8 cellular contexts compared by ENCODE assay signal in genomic region chr3:101851833-101852232, GRCh38. TPM values are rescaled to one million over a fixed set of nuclear protein-coding genes. Genes with fewer than 3 reads are reported as not detected.
A peak's percentile ranks its signal among the peaks of the same experiment; 100 is the strongest.
DNase-seq lines count a peak whose midpoint lies in the region; ATAC-seq and TF ChIP-seq lines count a peak whose summit lies in the region.

No MANE protein-coding gene starts in this region.

- peaks cover 46% of the 10 kb centered on the region for H3K36me3 ChIP-seq in BLaER1
- H3K36me3 ChIP-seq in Loucy (ENCODE audit: insufficient read depth, low read length), result peaks cover 47% of the 10 kb centered on the region; the same call in 1 of the 2 replicates
- H3K36me3 ChIP-seq in ectodermal cell (ENCODE audit: control insufficient read depth, insufficient read depth, low read length), result peaks cover 20% of the 10 kb centered on the region

- peaks cover 18% of the 10 kb centered on the region for H3K4me1 Mint-ChIP-seq in nephron
- H3K4me1 Mint-ChIP-seq in glutamatergic neuron (ENCODE audit: low read depth, unreplicated experiment), result peaks cover 7% of the 10 kb centered on the region

- H3K4me2 ChIP-seq in BLaER1 (peak overlapping the region; percentile 89), Loucy (ENCODE audit: low read depth, low read length, poor library complexity, severe bottlenecking) (peak overlapping the region; percentile 86)

- H3K4me1 ChIP-seq in BLaER1, result peaks cover 19% of the 10 kb centered on the region
- H3K4me1 ChIP-seq in Loucy (ENCODE audit: insufficient read depth, low read length, poor library complexity, severe bottlenecking), result peaks cover 35% of the 10 kb centered on the region
- H3K4me1 ChIP-seq in ectodermal cell (ENCODE audit: control insufficient read depth, insufficient read depth, low read length), result no peaks in the 10 kb centered on the region

- 93% methylated on average over 4 of the region's 4 CpGs for WGBS in ectodermal cell, 2 experiments

- H4K20me1 ChIP-seq in BLaER1 (peaks cover 24% of the 10 kb centered on the region; the same call in 1 of the 2 replicates), Loucy (ENCODE audit: insufficient read depth, low read length, poor library complexity, severe bottlenecking) (no peaks in the 10 kb centered on the region)

- H3K27me3 Mint-ChIP-seq in nephron (ENCODE audit: low read depth) (no peaks in the 10 kb centered on the region), glutamatergic neuron (ENCODE audit: unreplicated experiment) (peaks cover 3% of the 10 kb centered on the region)

- no peak overlapping the region for H3K27ac Mint-ChIP-seq in nephron
- H3K27ac Mint-ChIP-seq in glutamatergic neuron (ENCODE audit: unreplicated experiment), result no peak overlapping the region

- H3K9me3 Mint-ChIP-seq in nephron (no peaks in the 10 kb centered on the region), glutamatergic neuron (ENCODE audit: unreplicated experiment) (peaks cover 7% of the 10 kb centered on the region)

- ATAC-seq in HG03460 (IDR thresholded peaks at IDR 0.05; ENCODE audit: unreplicated experiment), result no peak

- no peak for DNase-seq in stimulated activated CD4-positive, alpha-beta T cell treated with anti-CD3 and anti-CD28 coated beads, Interleukin-2, amount 100 ng/mL, for 24 hours
- DNase-seq in glutamatergic neuron (no peak), NCI-H2029 (lab: John Stamatoyannopoulos, UW) (no peak)

- no peak overlapping the region for H3K4me3 ChIP-seq in BLaER1
- peak overlapping the region; percentile 72 for H3K4me3 ChIP-seq in Loucy (ENCODE audit: low read length, poor library complexity, severe bottlenecking)
- peak overlapping the region; percentile 85 for H3K4me3 ChIP-seq in ectodermal cell (ENCODE audit: insufficient read depth, low read depth, low read length)

- peaks cover 12% of the 10 kb centered on the region; the same call in 1 of the 2 replicates for H3K79me2 ChIP-seq in Loucy (ENCODE audit: insufficient read depth, low read length)

- TF ChIP-seq CTCF in Loucy (conservative IDR thresholded peaks at IDR 0.05; ENCODE audit: low read length) (no peak), nephron (IDR thresholded peaks at IDR 0.05; ENCODE audit: unreplicated experiment in 3 of 3) (no peak), glutamatergic neuron (IDR thresholded peaks at IDR 0.05; ENCODE audit: partially characterized antibody, unreplicated experiment) (no peak)

- H3K4me3 Mint-ChIP-seq in nephron (peak overlapping the region; percentile 89 to 94 (median 92)), glutamatergic neuron (ENCODE audit: unreplicated experiment) (no peak overlapping the region)

- peaks cover 7% of the 10 kb centered on the region for H3F3A ChIP-seq in Loucy (ENCODE audit: low read depth)

- peaks cover 6% of the 10 kb centered on the region; the same call in 1 of the 2 replicates for H3K9me3 ChIP-seq in BLaER1
- H3K9me3 ChIP-seq in Loucy (ENCODE audit: insufficient read depth, low read depth, low read length), result no peaks in the 10 kb centered on the region
- H3K9me3 ChIP-seq in ectodermal cell (ENCODE audit: control insufficient read depth, low read length), result no peaks in the 10 kb centered on the region

- H3K36me3 Mint-ChIP-seq in nephron (ENCODE audit: low read depth), result peaks cover 55% of the 10 kb centered on the region
- H3K36me3 Mint-ChIP-seq in glutamatergic neuron (ENCODE audit: unreplicated experiment), result no peaks in the 10 kb centered on the region

- H2AFZ ChIP-seq in Loucy (ENCODE audit: low read length), result no peak overlapping the region

- H3K27ac ChIP-seq in BLaER1, result no peak overlapping the region
- no peak overlapping the region for H3K27ac ChIP-seq in ectodermal cell (ENCODE audit: insufficient read depth, low read depth, low read length, poor library complexity, severe bottlenecking)

- 0 out of 2 replicates have a peak, but pooled peaks cover 6% of the 10 kb centered on the region for H3K9me2 ChIP-seq in Loucy (replicated peaks; ENCODE audit: low read depth, low read length)

- H3K9ac ChIP-seq in BLaER1 (no peak overlapping the region), Loucy (ENCODE audit: low read depth, low read length, poor library complexity, severe bottlenecking) (peak overlapping the region; percentile 76)

- H3K27me3 ChIP-seq in BLaER1, result peaks cover 12% of the 10 kb centered on the region; the same call in 1 of the 2 replicates
- H3K27me3 ChIP-seq in Loucy (ENCODE audit: insufficient read depth, low read length, poor library complexity, severe bottlenecking), result no peaks in the 10 kb centered on the region
- no peaks in the 10 kb centered on the region for H3K27me3 ChIP-seq in ectodermal cell (ENCODE audit: control insufficient read depth, insufficient read depth, low read length, poor library complexity, severe bottlenecking)

RNA-seq across cellular contexts. Expression of gene NFKBIZ, which starts 2.5 kb away (rescaled TPM):
- polyA plus RNA-seq in ectodermal cell (2013, experiment 1 of 4), result 17.3 TPM
- 16.2 TPM for polyA plus RNA-seq in ectodermal cell (2013, experiment 2 of 4)
- 9.0 TPM for polyA plus RNA-seq in ectodermal cell (2013, experiment 3 of 4)
- 8.9 TPM for polyA plus RNA-seq in ectodermal cell (2013, experiment 4 of 4)
- total RNA-seq in glutamatergic neuron (ENCODE audit: unreplicated experiment), result 8.9 TPM
